In the genomic region with DNA sequence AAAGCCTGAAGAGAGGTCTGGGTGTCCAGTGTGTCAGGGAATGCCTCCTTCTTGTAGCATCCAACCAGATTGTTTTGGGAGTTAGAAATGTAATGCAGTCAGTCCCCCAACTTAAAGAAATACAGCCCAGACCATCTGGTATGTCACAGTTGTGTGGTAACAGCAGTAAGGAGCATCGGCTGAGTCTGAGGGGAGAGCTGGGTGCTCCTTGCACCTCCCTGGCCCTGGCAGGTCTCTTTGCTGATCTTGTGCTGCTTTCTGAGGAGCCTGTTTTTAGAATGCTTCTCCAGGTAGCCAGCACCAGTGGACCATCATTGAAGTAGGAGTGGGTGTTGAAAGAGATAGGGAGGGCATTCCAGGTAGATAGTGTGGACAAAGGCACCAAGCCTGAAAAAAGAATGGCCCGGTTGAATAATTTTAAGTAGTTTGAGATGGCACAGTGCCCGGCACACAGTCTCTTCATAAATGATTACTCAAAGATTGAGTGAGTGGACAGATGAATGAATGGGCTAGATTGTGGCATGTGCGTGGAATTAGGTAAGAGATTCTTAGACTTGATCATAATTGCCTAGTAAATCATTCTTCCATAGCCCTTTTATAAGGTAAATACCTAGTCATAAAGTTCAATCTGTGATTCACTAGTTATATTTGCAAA, we compare ENCODE assay signal across 9 cellular contexts. TPM values are rescaled to one million over a fixed set of nuclear protein-coding genes. Genes with fewer than 3 reads are reported as not detected.
DNase-seq lines count a peak whose midpoint lies in the region; TF ChIP-seq lines count a peak whose summit lies in the region.
"Had no signal": no experiment of that assay in that cellular context is flagged by ENCODE, and none has a peak within 500 bp of the region (broad histone marks: within the 10 kb centered on the region; RNA-seq: fewer than 3 reads in every experiment).

No MANE protein-coding gene starts in this region.

- H3K4me1 Mint-ChIP-seq in type B pancreatic cell (ENCODE audit: unreplicated experiment), result peaks cover 41% of the 10 kb centered on the region

- peak; percentile 13 for DNase-seq in NCI-H2171 treated with DMSO at 0.1 percent for 48 hours (lab: John Stamatoyannopoulos, UW)
- DNase-seq in NCI-H2171 (lab: John Stamatoyannopoulos, UW), result no peak
- peak; percentile 87 for DNase-seq in NCI-H69 (lab: John Stamatoyannopoulos, UW)
- DNase-seq in glomerular visceral epithelial cell (ENCODE audit: extremely low spot score), result peak; percentile 86
- no peak for DNase-seq in type B pancreatic cell (ENCODE audit: extremely low spot score, unreplicated experiment)
- DNase-seq in stimulated activated CD4-positive, alpha-beta T cell treated with anti-CD3 and anti-CD28 coated beads, Interleukin-2, amount 100 ng/mL, for 48 hours, result no peak
- DNase-seq in NCI-H446 (lab: John Stamatoyannopoulos, UW), result no peak
- no peak for DNase-seq in SKM-1 treated with dmso at 0.1 percent for 144 hours (lab: John Stamatoyannopoulos, UW; ENCODE audit: unreplicated experiment)
- DNase-seq: activated T-cell treated with anti-CD3 and anti-CD28 coated beads, Interleukin-2, amount 50 U/mL, for 24 hours had no signal

- no peak for TF ChIP-seq CTCF in type B pancreatic cell (conservative IDR thresholded peaks at IDR 0.05)

- peak overlapping the region; percentile 37 for H3K27ac Mint-ChIP-seq in type B pancreatic cell
- H3K27ac Mint-ChIP-seq: activated T-cell treated with anti-CD3 and anti-CD28 coated beads, Interleukin-2, amount 50 U/mL, for 24 hours had no signal

- no peaks in the 10 kb centered on the region for H3K27me3 Mint-ChIP-seq in type B pancreatic cell

- no peaks in the 10 kb centered on the region for H3K9me3 Mint-ChIP-seq in type B pancreatic cell

- no peak overlapping the region for H3K4me3 Mint-ChIP-seq in type B pancreatic cell
- H3K4me3 Mint-ChIP-seq: activated T-cell treated with anti-CD3 and anti-CD28 coated beads, Interleukin-2, amount 50 U/mL, for 24 hours had no signal

- no peaks in the 10 kb centered on the region for H3K36me3 Mint-ChIP-seq in type B pancreatic cell

RNA-seq across cellular contexts. Expression of gene LAMC1, which starts 46.5 kb away (rescaled TPM):
- total RNA-seq in type B pancreatic cell (ENCODE audit: low replicate concordance), result 164 and 178 TPM in 2 replicates

Comparison
In these comparisons a context has a peak if more than half of its experiments do, and no peak if none do; other contexts are left out.
1. DNase-seq: peak in NCI-H2171 treated with DMSO at 0.1 percent for 48 hours (single experiment), NCI-H69 (single experiment) and glomerular visceral epithelial cell (single experiment); none in NCI-H2171 (single experiment), type B pancreatic cell (single experiment), stimulated activated CD4-positive, alpha-beta T cell treated with anti-CD3 and anti-CD28 coated beads, Interleukin-2, amount 100 ng/mL, for 48 hours (0 of 2), NCI-H446 (0 of 2) and SKM-1 treated with dmso at 0.1 percent for 144 hours (single experiment).